Comparison of ENCODE assay signal across 16 cellular contexts in the genomic region with DNA sequence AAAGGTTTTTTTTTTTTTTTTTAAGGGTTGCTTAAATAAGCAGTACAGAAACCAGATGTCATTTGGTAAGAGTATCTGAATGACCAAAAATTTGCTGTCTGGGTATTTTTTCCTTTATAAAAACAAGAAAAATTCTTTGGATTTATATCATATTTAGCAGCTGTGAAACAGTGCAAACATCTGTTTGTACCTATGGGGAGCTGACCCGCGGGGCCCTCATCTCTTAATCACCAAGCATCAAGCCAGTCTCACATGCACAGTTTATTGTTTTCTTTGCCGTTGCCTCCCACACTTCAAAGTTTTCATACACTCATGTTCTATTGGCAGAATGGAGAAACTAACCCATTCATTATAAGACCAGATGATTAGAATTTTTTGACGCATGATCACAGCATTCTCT.
"Had no signal": no experiment of that assay in that cellular context is flagged by ENCODE, and none has a peak within 500 bp of the region (broad histone marks: within the 10 kb centered on the region; RNA-seq: fewer than 3 reads in every experiment).

No MANE protein-coding gene starts in this region.

- ATAC-seq: left colon; naive thymus-derived CD4-positive, alpha-beta T cell had no signal

- H3K36me3 ChIP-seq: colonic mucosa, esophagus squamous epithelium, neutrophil, tibial nerve, vagina had no signal

- H3K4me3 ChIP-seq: colonic mucosa, esophagus squamous epithelium, tibial nerve, vagina had no signal

- H3K27ac ChIP-seq: colonic mucosa, esophagus squamous epithelium, neutrophil, tibial nerve, vagina, VCaP had no signal

- H3K4me1 ChIP-seq: colonic mucosa, esophagus squamous epithelium, tibial nerve, vagina had no signal

- H3K27me3 ChIP-seq: colonic mucosa, esophagus squamous epithelium, neutrophil, tibial nerve, vagina had no signal

- H3K9me3 ChIP-seq: colonic mucosa, esophagus squamous epithelium, neutrophil, vagina had no signal

- DNase-seq: activated CD4-positive, alpha-beta memory T cell treated with anti-CD3 and anti-CD28 coated beads for 36 hours; activated effector memory CD4-positive, alpha-beta T cell treated with Interleukin-2 at 50 U/mL for 16 hours; activated T-cell treated with anti-CD3 and anti-CD28 coated beads, Interleukin-2, amount 50 U/mL, for 24 hours; colonic mucosa; esophagus squamous epithelium; left colon; mammary epithelial cell; naive thymus-derived CD4-positive, alpha-beta T cell; stimulated activated CD4-positive, alpha-beta T cell treated with anti-CD3 and anti-CD28 coated beads, Interleukin-4, amount 100 ng/mL, for 24 hours; stimulated activated naive CD4-positive, alpha-beta T cell; T-helper 1 cell; T1000 had no signal
